In genomic region chr9:113221800-113222481, GRCh38 we compare ENCODE assay signal across 8 cellular contexts. TPM values are rescaled to one million over a fixed set of nuclear protein-coding genes. Genes with fewer than 3 reads are reported as not detected.
DNase-seq lines count a peak whose midpoint lies in the region; ATAC-seq and TF ChIP-seq lines count a peak whose summit lies in the region.

No MANE protein-coding gene starts in this region.

- POLR2A ChIA-PET in CD8-positive, alpha-beta T cell (lab: Charles Lee) = interaction anchor here (0.8 to 3.1 kb wide), 5 partner anchors 10 to 188 kb away, joined by 3 to 15 read pairs (median 3); partner anchors contain the start of genes C9orf43, CDC26, POLE3 and PRPF4

- TF ChIP-seq CTCF in CD8-positive, alpha-beta T cell (IDR thresholded peaks at IDR 0.05) = no peak
- TF ChIP-seq CTCF in body of pancreas (IDR thresholded peaks at IDR 0.05) (no peak), thoracic aorta (IDR thresholded peaks at IDR 0.05) (no peak)

- H3K36me3 Mint-ChIP-seq in CD8-positive, alpha-beta T cell = peaks cover 13% of the 10 kb centered on the region

- no peak for TF ChIP-seq POLR2A in body of pancreas (IDR thresholded peaks at IDR 0.05)

- peak overlapping the region; percentile 71 for H3K27ac ChIP-seq in CD8-positive, alpha-beta T cell (ENCODE audit: low read depth, low read length)
- H3K27ac ChIP-seq in body of pancreas = peak overlapping the region; percentile 79 to 92 (median 89)
- H3K27ac ChIP-seq in thoracic aorta = peak overlapping the region; percentile 70 to 83

- no peak for ATAC-seq in CD8-positive, alpha-beta T cell
- ATAC-seq in body of pancreas = peak; percentile 3
- peak; percentile 36 for ATAC-seq in left lobe of liver
- ATAC-seq in thoracic aorta (ENCODE audit: insufficient number of reproducible peaks, low FRiP score, low read depth) = no peak
- no peak for ATAC-seq in GM21515 (IDR thresholded peaks at IDR 0.05; ENCODE audit: unreplicated experiment)
- no peak for ATAC-seq in GM21447 (IDR thresholded peaks at IDR 0.05; ENCODE audit: unreplicated experiment)

- no peaks in the 10 kb centered on the region for H3K27me3 Mint-ChIP-seq in CD8-positive, alpha-beta T cell (ENCODE audit: low read depth)

- H3K27ac Mint-ChIP-seq in CD8-positive, alpha-beta T cell = peak overlapping the region; percentile 94

- H3K36me3 ChIP-seq in CD8-positive, alpha-beta T cell (ENCODE audit: insufficient read depth, low read length) = no peaks in the 10 kb centered on the region
- H3K36me3 ChIP-seq in body of pancreas (replicated peaks in 1 of 2; ENCODE audit: insufficient read depth in 1 of 2, low read depth in 2 of 2) = no peaks in the 10 kb centered on the region
- H3K36me3 ChIP-seq in thoracic aorta = no peaks in the 10 kb centered on the region

- H3K9me3 ChIP-seq in CD8-positive, alpha-beta T cell (ENCODE audit: low read length) = no peaks in the 10 kb centered on the region
- H3K9me3 ChIP-seq in body of pancreas (no peaks in the 10 kb centered on the region), thoracic aorta (no peaks in the 10 kb centered on the region)

- 3 to 6% methylated on average over 14 to 20 of the region's 20 CpGs for WGBS in body of pancreas, 2 donors

- no peak for DNase-seq in CD8-positive, alpha-beta T cell
- DNase-seq in NAMALWA (ENCODE audit: low spot score) (peak; percentile 40), body of pancreas (no peak), left lobe of liver (ENCODE audit: low spot score) (no peak), thoracic aorta (ENCODE audit: low spot score) (no peak), NCI-H2107 treated with DMSO at 0.1 percent for 48 hours (lab: John Stamatoyannopoulos, UW; ENCODE audit: unreplicated experiment) (no peak)

- intact Hi-C loops in CD8-positive, alpha-beta T cell (cut with DNase I, micrococcal nuclease) = loop anchor here (1.0 to 10.0 kb wide), 11 partner anchors 11 to 1587 kb away; partner anchors contain the start of genes ALAD (in 2 of the 2), C9orf43 (in 2 of the 2), CDC26 (in 2 of the 2) and POLE3 (in 2 of the 2)
- intact Hi-C loops in body of pancreas (cut with DNase I) = no loop called here

- peaks cover 22% of the 10 kb centered on the region for H3K4me1 ChIP-seq in CD8-positive, alpha-beta T cell (ENCODE audit: insufficient read depth, low read length)
- H3K4me1 ChIP-seq in body of pancreas (peaks cover 43% of the 10 kb centered on the region), thoracic aorta (ENCODE audit: control insufficient read depth in 1 of 2, low read depth in 2 of 2) (peaks cover 15 to 36% of the 10 kb centered on the region in 2 donors)

- no peaks in the 10 kb centered on the region for H3K9me3 Mint-ChIP-seq in CD8-positive, alpha-beta T cell

- H3K4me3 ChIP-seq in CD8-positive, alpha-beta T cell (ENCODE audit: low read depth, low read length) = peak overlapping the region; percentile 84
- H3K4me3 ChIP-seq in body of pancreas (peak overlapping the region; percentile 70 to 86), thoracic aorta (peak overlapping the region; percentile 96)

- CTCF ChIA-PET in CD8-positive, alpha-beta T cell (lab: Charles Lee) = interaction anchor here (1.1 to 1.7 kb wide), 2 partner anchors 10 to 53 kb away, joined by 3 to 5 read pairs; partner anchors contain the start of genes CDC26 and PRPF4

- H3K4me3 Mint-ChIP-seq in CD8-positive, alpha-beta T cell = peak overlapping the region; percentile 95

- H3K27me3 ChIP-seq in CD8-positive, alpha-beta T cell (ENCODE audit: insufficient read depth, low read length) = no peaks in the 10 kb centered on the region
- H3K27me3 ChIP-seq in body of pancreas = no peaks in the 10 kb centered on the region
- no peaks in the 10 kb centered on the region for H3K27me3 ChIP-seq in thoracic aorta (replicated peaks; ENCODE audit: insufficient read depth)

- H3K4me1 Mint-ChIP-seq in CD8-positive, alpha-beta T cell (ENCODE audit: low read depth) = peaks cover 53% of the 10 kb centered on the region

RNA-seq across cellular contexts. Expression of gene SLC31A1, which starts 0.6 kb away (rescaled TPM):
- 1 to 10 TPM; 8.7 to 9.6 TPM for total RNA-seq in CD8-positive, alpha-beta T cell
- total RNA-seq in body of pancreas = 1 to 10 TPM; 6.7 to 7.9 TPM
- total RNA-seq in left lobe of liver = 74.9 TPM
- 10 to 100 TPM; 11.0 to 11.5 TPM for total RNA-seq in thoracic aorta

RNA-seq across cellular contexts. Expression of gene FKBP15, which starts 0.9 kb away (rescaled TPM):
- total RNA-seq in CD8-positive, alpha-beta T cell = 1 to 10 TPM; 8.7 to 8.9 TPM
- 10 to 100 TPM; 15.8 to 21.3 TPM for total RNA-seq in body of pancreas
- 12.2 TPM for total RNA-seq in left lobe of liver
- 10 to 100 TPM; 23.3 to 26.4 TPM for total RNA-seq in thoracic aorta

RNA-seq across cellular contexts. Expression of gene CDC26, which starts 53.4 kb away (rescaled TPM):
- 10 to 100 TPM; 13.1 TPM for total RNA-seq in CD8-positive, alpha-beta T cell
- total RNA-seq in body of pancreas (10 to 100 TPM; 21.3 to 27.0 TPM), left lobe of liver (17.8 TPM), thoracic aorta (10 to 100 TPM; 18.4 to 18.6 TPM)

RNA-seq across cellular contexts. Expression of gene PRPF4, which starts 53.5 kb away (rescaled TPM):
- 10 to 100 TPM; 24.4 to 24.8 TPM for total RNA-seq in CD8-positive, alpha-beta T cell
- 10 to 100 TPM in 1 of 2 donors, 1 to 10 TPM in 1; 5.6 to 10.1 TPM for total RNA-seq in body of pancreas
- total RNA-seq in left lobe of liver = 12.0 TPM
- 10 to 100 TPM; 20.6 to 23.6 TPM for total RNA-seq in thoracic aorta

Comparison
In these comparisons a context has a peak if more than half of its experiments do, and no peak if none do; other contexts are left out.
1. ATAC-seq: peak in body of pancreas (single experiment) and left lobe of liver (single experiment); none in CD8-positive, alpha-beta T cell (single experiment), thoracic aorta (single experiment), GM21515 (single experiment) and GM21447 (single experiment).
2. Peak in every context shown above with its lines, with median percentiles within 50 percentile points of each other: H3K27ac ChIP-seq and H3K4me3 ChIP-seq.